17 cellular contexts compared by ENCODE assay signal in genomic region chr10:124557167-124557566, GRCh38.
A peak's percentile ranks its signal among the peaks of the same experiment; 100 is the strongest.
DNase-seq lines count a peak whose midpoint lies in the region; FAIRE-seq and TF ChIP-seq lines count a peak whose summit lies in the region.
"Had no signal": no experiment of that assay in that cellular context is flagged by ENCODE, and none has a peak within 500 bp of the region (broad histone marks: within the 10 kb centered on the region; RNA-seq: fewer than 3 reads in every experiment).

No MANE protein-coding gene starts in this region.

- H3K9ac ChIP-seq in kidney (ENCODE audit: low read length in 2 of 2): no peak overlapping the region
- H3K9ac ChIP-seq: BLaER1 treated with 17β-estradiol and CSF1 and Interleukin-3, amounts not matched to agents 10 nM and 100 nM had no signal

- POLR2A ChIA-PET in HEK293 (lab: Yijun Ruan, JAX): no interaction called here

- H3K79me2 ChIP-seq in osteoblast (ENCODE audit: insufficient read depth, low read length): no peaks in the 10 kb centered on the region

- H3K4me3 ChIP-seq in HEK293 (ENCODE audit: low read depth, low read length) (no peak overlapping the region), kidney (ENCODE audit: low read length in 2 of 2) (no peak overlapping the region), osteoblast (ENCODE audit: insufficient read depth, low read length) (no peak overlapping the region), MG63 (no peak overlapping the region)
- H3K4me3 ChIP-seq: BLaER1 treated with 17β-estradiol and CSF1 and Interleukin-3, amounts not matched to agents 10 nM and 100 nM; GM12878 had no signal

- H3K36me3 ChIP-seq in HEK293 (ENCODE audit: control insufficient read depth in 2 of 2, insufficient read depth in 1 of 2, low read length in 2 of 2): no peaks in the 10 kb centered on the region
- no peaks in the 10 kb centered on the region for H3K36me3 ChIP-seq in kidney (ENCODE audit: control insufficient read depth in 1 of 2, insufficient read depth in 2 of 2, low read length in 2 of 2)
- H3K36me3 ChIP-seq in osteoblast (ENCODE audit: insufficient read depth, low read length): no peaks in the 10 kb centered on the region
- no peaks in the 10 kb centered on the region for H3K36me3 ChIP-seq in MG63
- H3K36me3 ChIP-seq: BLaER1 treated with 17β-estradiol and CSF1 and Interleukin-3, amounts not matched to agents 10 nM and 100 nM had no signal

- H4K20me1 ChIP-seq in osteoblast (ENCODE audit: insufficient read depth, low read length): no peaks in the 10 kb centered on the region
- H4K20me1 ChIP-seq: BLaER1 treated with 17β-estradiol and CSF1 and Interleukin-3, amounts not matched to agents 10 nM and 100 nM had no signal

- no peak for FAIRE-seq in kidney (lab: Jason Lieb, UNC)
- FAIRE-seq: GM12878, H1 had no signal

- H3K9me3 ChIP-seq in HEK293 (ENCODE audit: control insufficient read depth, insufficient read depth, low read depth, low read length) (no peaks in the 10 kb centered on the region), kidney (ENCODE audit: control insufficient read depth in 1 of 2, low read length in 2 of 2) (no peaks in the 10 kb centered on the region), osteoblast (ENCODE audit: low read depth, low read length) (no peaks in the 10 kb centered on the region), MG63 (no peaks in the 10 kb centered on the region)

- TF ChIP-seq CTCF in HEK293 (tag by site-specific recombination; IDR thresholded peaks at IDR 0.05) (no peak), kidney (IDR thresholded peaks at IDR 0.05; ENCODE audit: borderline replicate concordance, extremely low read depth, insufficient read depth) (no peak), osteoblast (IDR thresholded peaks at IDR 0.05; ENCODE audit: extremely low read depth, low read depth, low read length) (no peak)

- intact Hi-C loops in kidney (cut with DNase I): no loop called here

- CTCF ChIA-PET in HEK293 (lab: Yijun Ruan, JAX): interaction anchor here (0.7 kb wide), 1 partner anchor 23 kb away, joined by 3 read pairs; no protein-coding TSS in a partner anchor

- H3K27ac ChIP-seq in HEK293 (ENCODE audit: extremely low read depth, low read depth, low read length) (no peak overlapping the region), caudate nucleus (ENCODE audit: low read depth, low read length) (peak overlapping the region; percentile 1), kidney (ENCODE audit: low read depth in 2 of 2, low read length in 2 of 2) (no peak overlapping the region), osteoblast (ENCODE audit: low read depth, low read length) (no peak overlapping the region)
- H3K27ac ChIP-seq: BLaER1 treated with 17β-estradiol and CSF1 and Interleukin-3, amounts not matched to agents 10 nM and 100 nM had no signal

- no peaks in the 10 kb centered on the region for H3K27me3 ChIP-seq in osteoblast (ENCODE audit: insufficient read depth, low read length)
- H3K27me3 ChIP-seq in MG63: no peaks in the 10 kb centered on the region
- H3K27me3 ChIP-seq: BLaER1 treated with 17β-estradiol and CSF1 and Interleukin-3, amounts not matched to agents 10 nM and 100 nM had no signal

- DNase-seq in caudate nucleus (lab: John Stamatoyannopoulos, UW) (no peak), kidney (peak; percentile 30), osteoblast (ENCODE audit: insufficient read length, low spot score, missing footprints) (peak; percentile 45), MG63 (no peak), NCI-H2171 treated with DMSO at 0.1 percent for 48 hours (lab: John Stamatoyannopoulos, UW) (no peak), NCI-H1417 (lab: John Stamatoyannopoulos, UW) (no peak), cerebellum (ENCODE audit: low spot score) (no peak)
- DNase-seq: COR-L47, DMS 273 treated with DMSO at 0.1 percent for 48 hours, DMS53, DND-41, EL, H9 had no signal

- no peak overlapping the region for H2AFZ ChIP-seq in osteoblast (ENCODE audit: low read length)

- no peak overlapping the region for H3K4me2 ChIP-seq in osteoblast (ENCODE audit: insufficient read depth, low read length)

- H3K4me1 ChIP-seq in HEK293 (ENCODE audit: control insufficient read depth, insufficient read depth, low read length) (no peaks in the 10 kb centered on the region), kidney (ENCODE audit: control insufficient read depth in 1 of 2, insufficient read depth in 1 of 2, low read depth in 1 of 2, low read length in 2 of 2) (peaks cover 0 to 18% of the 10 kb centered on the region in 2 donors), osteoblast (ENCODE audit: insufficient read depth, low read length) (peaks cover 27% of the 10 kb centered on the region)

TF ChIP-seq in HEK293, 187 proteins besides CTCF, POLR2A, EP300 and RAD21:
- TF ChIP-seq HOXD13 (CRISPR knock-in tag; IDR thresholded peaks at IDR 0.05; ENCODE audit: borderline replicate concordance) (no peak), ZNF792 (tag by site-specific recombination; IDR thresholded peaks at IDR 0.05) (no peak), ZNF555 (tag by site-specific recombination; conservative IDR thresholded peaks at IDR 0.05) (no peak), SCRT2 (tag by site-specific recombination; IDR thresholded peaks at IDR 0.05) (0 out of 2 replicates have a peak, but pooled peaks have one; percentile 10)

Comparison
In these comparisons a context has a peak if more than half of its experiments do, and no peak if none do; other contexts are left out.
1. DNase-seq: peak in kidney (single experiment) and osteoblast (single experiment); none in caudate nucleus (0 of 61), MG63 (single experiment), NCI-H2171 treated with DMSO at 0.1 percent for 48 hours (single experiment), NCI-H1417 (0 of 3) and cerebellum (single experiment).